26 cellular contexts compared by ENCODE assay signal in the genomic region with DNA sequence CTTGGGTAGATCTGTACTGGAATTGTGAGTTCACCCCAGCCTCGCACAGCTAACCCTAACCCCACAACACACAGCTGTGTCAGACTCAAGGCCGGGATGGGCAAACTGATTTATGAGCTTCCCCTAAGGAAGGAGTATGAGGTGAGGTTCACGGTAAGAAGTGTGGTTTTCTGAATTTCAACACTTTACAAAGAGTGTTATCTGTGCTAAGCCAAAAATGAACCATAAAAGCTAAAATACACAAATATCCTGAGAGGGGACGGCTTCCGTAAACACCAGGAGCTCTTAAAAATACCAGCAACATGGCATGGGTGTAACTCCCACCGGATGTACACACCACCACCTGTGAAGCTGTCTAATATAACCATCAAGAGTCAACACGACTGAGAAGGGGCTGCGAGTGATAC.
DNase-seq lines count a peak whose midpoint lies in the region; ATAC-seq and TF ChIP-seq lines count a peak whose summit lies in the region.
"Had no signal": no experiment of that assay in that cellular context is flagged by ENCODE, and none has a peak within 500 bp of the region (broad histone marks: within the 10 kb centered on the region; RNA-seq: fewer than 3 reads in every experiment).

No MANE protein-coding gene starts in this region.

- peak in 1 of 2 donors; percentile 28 for ATAC-seq in CD4-positive, CD25-positive, alpha-beta regulatory T cell (ENCODE audit: low read depth in 2 of 2)
- no peak for ATAC-seq in HG02610 (IDR thresholded peaks at IDR 0.05; ENCODE audit: unreplicated experiment)
- no peak for ATAC-seq in GM21786 (IDR thresholded peaks at IDR 0.05; ENCODE audit: unreplicated experiment)
- ATAC-seq: activated CD4-positive, CD25-positive, alpha-beta regulatory T cell treated with anti-CD3 and anti-CD28 coated beads, Interleukin-2, amount 50 U/mL, for 24 hours; gastroesophageal sphincter had no signal

- peaks cover 0 to 7% (median 4%) of the 10 kb centered on the region in 4 donors for H3K4me1 Mint-ChIP-seq in CD4-positive, CD25-positive, alpha-beta regulatory T cell
- peaks cover 6% of the 10 kb centered on the region for H3K4me1 Mint-ChIP-seq in neural progenitor cell
- H3K4me1 Mint-ChIP-seq: neural crest cell had no signal

- H3K27me3 Mint-ChIP-seq in CD4-positive, CD25-positive, alpha-beta regulatory T cell = peaks cover 14% of the 10 kb centered on the region
- no peaks in the 10 kb centered on the region for H3K27me3 Mint-ChIP-seq in neural progenitor cell (ENCODE audit: insufficient read depth, low read depth)

- H3K27me3 ChIP-seq in CD4-positive, CD25-positive, alpha-beta regulatory T cell (ENCODE audit: control insufficient read depth, insufficient read depth, low read length) = no peaks in the 10 kb centered on the region
- H3K27me3 ChIP-seq in DOHH2 (ENCODE audit: control insufficient read depth, low read length) = peaks cover 20% of the 10 kb centered on the region
- no peaks in the 10 kb centered on the region for H3K27me3 ChIP-seq in neural progenitor cell
- H3K27me3 ChIP-seq: gastroesophageal sphincter, sigmoid colon, tibial nerve had no signal

- H3K9me3 ChIP-seq in CD4-positive, CD25-positive, alpha-beta regulatory T cell (ENCODE audit: control insufficient read depth in 2 of 2, low read length in 2 of 2) = no peaks in the 10 kb centered on the region
- no peaks in the 10 kb centered on the region for H3K9me3 ChIP-seq in DOHH2 (ENCODE audit: control insufficient read depth, insufficient read depth, low read length)
- H3K9me3 ChIP-seq in OCI-LY7 (ENCODE audit: low read length) = peaks cover 11% of the 10 kb centered on the region; the same call in 1 of the 2 replicates
- H3K9me3 ChIP-seq in neural progenitor cell (ENCODE audit: low read depth) = no peaks in the 10 kb centered on the region
- H3K9me3 ChIP-seq: gastroesophageal sphincter, sigmoid colon, tibial nerve had no signal

- peak overlapping the region; percentile 54 for H3K4me2 ChIP-seq in DOHH2 (ENCODE audit: low read length)
- H3K4me2 ChIP-seq in OCI-LY7 (ENCODE audit: low read length) = peak overlapping the region; percentile 56
- H3K4me2 ChIP-seq in neural progenitor cell = no peak overlapping the region
- H3K4me2 ChIP-seq: PC-9 had no signal

- H3F3A ChIP-seq in DOHH2 (ENCODE audit: control insufficient read depth, insufficient read depth) (no peaks in the 10 kb centered on the region), neural progenitor cell (ENCODE audit: low read depth) (no peaks in the 10 kb centered on the region)

- H3K27ac ChIP-seq in CD4-positive, CD25-positive, alpha-beta regulatory T cell (ENCODE audit: insufficient read depth, low read length, poor library complexity, severe bottlenecking) = no peak overlapping the region
- H3K27ac ChIP-seq in DOHH2 (ENCODE audit: low read depth, low read length) (no peak overlapping the region), OCI-LY7 (ENCODE audit: low read depth, low read length, poor library complexity, severe bottlenecking) (peak overlapping the region; percentile 88), neural progenitor cell (no peak overlapping the region)
- H3K27ac ChIP-seq: C4-2B, coronary artery, gastroesophageal sphincter, PC-9, sigmoid colon, tibial nerve had no signal

- intact Hi-C loops in OCI-LY7 (cut with micrococcal nuclease; ENCODE audit: unreplicated experiment) = loop anchor here (5.0 kb wide), 1 partner anchor 285 kb away; no protein-coding TSS in a partner anchor

- no peak overlapping the region for H3K4me3 ChIP-seq in CD4-positive, CD25-positive, alpha-beta regulatory T cell (ENCODE audit: low read depth, low read length)
- H3K4me3 ChIP-seq in DOHH2 (ENCODE audit: low read length) = peak overlapping the region; percentile 4; the same call in 1 of the 2 replicates
- H3K4me3 ChIP-seq in OCI-LY7 (ENCODE audit: low read depth, low read length, poor library complexity, severe bottlenecking) = peak overlapping the region; percentile 11
- H3K4me3 ChIP-seq in neural progenitor cell = no peak overlapping the region
- H3K4me3 ChIP-seq: coronary artery, gastroesophageal sphincter, PC-9, sigmoid colon, tibial nerve had no signal

- TF ChIP-seq CTCF in DOHH2 (IDR thresholded peaks at IDR 0.05; ENCODE audit: low read depth, low read length, poor library complexity, severe bottlenecking) = no peak
- no peak for TF ChIP-seq CTCF in OCI-LY7 (conservative IDR thresholded peaks at IDR 0.05; ENCODE audit: low read length)
- no peak for TF ChIP-seq CTCF in neural progenitor cell (IDR thresholded peaks at IDR 0.05)

- no peaks in the 10 kb centered on the region for H3K36me3 Mint-ChIP-seq in CD4-positive, CD25-positive, alpha-beta regulatory T cell
- H3K36me3 Mint-ChIP-seq in neural progenitor cell = peaks cover 13% of the 10 kb centered on the region

- H3K4me3 Mint-ChIP-seq in CD4-positive, CD25-positive, alpha-beta regulatory T cell = no peak overlapping the region
- H3K4me3 Mint-ChIP-seq in neural progenitor cell = no peak overlapping the region
- H3K4me3 Mint-ChIP-seq: neural crest cell had no signal

- peak overlapping the region; percentile 92 for H2AFZ ChIP-seq in OCI-LY7 (ENCODE audit: low read length)
- no peak overlapping the region for H2AFZ ChIP-seq in neural progenitor cell (replicated peaks)
- H2AFZ ChIP-seq: PC-9 had no signal

- H3K36me3 ChIP-seq in CD4-positive, CD25-positive, alpha-beta regulatory T cell (ENCODE audit: control insufficient read depth, insufficient read depth, low read length) = no peaks in the 10 kb centered on the region
- H3K36me3 ChIP-seq in DOHH2 (ENCODE audit: control insufficient read depth, low read length) (no peaks in the 10 kb centered on the region), OCI-LY7 (ENCODE audit: insufficient read depth, low read length) (no peaks in the 10 kb centered on the region), neural progenitor cell (no peaks in the 10 kb centered on the region)

- H4K20me1 ChIP-seq in DOHH2 (ENCODE audit: control insufficient read depth, insufficient read depth, low read depth, low read length) = no peaks in the 10 kb centered on the region
- no peaks in the 10 kb centered on the region for H4K20me1 ChIP-seq in OCI-LY7 (ENCODE audit: insufficient read depth, low read length)
- H4K20me1 ChIP-seq in neural progenitor cell (ENCODE audit: low read depth) = no peaks in the 10 kb centered on the region

- CTCF ChIA-PET in OCI-LY7 (lab: Charles Lee; ENCODE audit: unreplicated experiment) = interaction anchor here (0.8 to 0.9 kb wide), 2 partner anchors 17 to 34 kb away, joined by 3 to 5 read pairs; no protein-coding TSS in a partner anchor

- DNase-seq in CD4-positive, CD25-positive, alpha-beta regulatory T cell = peak in 1 of 3 donors; percentile 46
- DNase-seq in OCI-LY7 (ENCODE audit: low spot score) (peak; percentile 58), islet precursor cell (peak; percentile 30), NCI-H2171 treated with DMSO at 0.1 percent for 48 hours (lab: John Stamatoyannopoulos, UW) (no peak), neural progenitor cell (ENCODE audit: low spot score) (no peak)
- DNase-seq: activated CD8-positive, alpha-beta memory T cell treated with anti-CD3 and anti-CD28 coated beads for 24 hours; activated naive CD4-positive, alpha-beta T cell treated with anti-CD3 and anti-CD28 coated beads, Interleukin-2, amount 50 U/mL, for 16 hours; activated T-cell treated with anti-CD3 and anti-CD28 coated beads, Interleukin-2, amount 50 U/mL, for 1 hour; anterior cingulate cortex; hippocampal formation; midbrain; NCI-H1694; NCI-H774; PC-9; Right ventricle myocardium superior; sigmoid colon; stimulated activated CD4-positive, alpha-beta T cell treated with anti-CD3 and anti-CD28 coated beads, Interleukin-15, amount 100 ng/mL, for 24 hours had no signal

- H3K9ac ChIP-seq in neural progenitor cell = no peak overlapping the region

- BruUV-seq in OCI-LY7 (replicated peaks; lab: Mats Ljungman, UMichigan) = no TSS peak

- no peaks in the 10 kb centered on the region for H3K4me1 ChIP-seq in CD4-positive, CD25-positive, alpha-beta regulatory T cell (ENCODE audit: control insufficient read depth, insufficient read depth, low read length, poor library complexity, severe bottlenecking)
- H3K4me1 ChIP-seq in DOHH2 (ENCODE audit: control insufficient read depth, low read length) = peaks cover 55% of the 10 kb centered on the region
- H3K4me1 ChIP-seq in OCI-LY7 (ENCODE audit: insufficient read depth, low read length, poor library complexity, severe bottlenecking) = peaks cover 65% of the 10 kb centered on the region
- no peaks in the 10 kb centered on the region for H3K4me1 ChIP-seq in neural progenitor cell
- H3K4me1 ChIP-seq: gastroesophageal sphincter, sigmoid colon, tibial nerve had no signal

- H3K9me2 ChIP-seq in DOHH2 (replicated peaks; ENCODE audit: control insufficient read depth, low read length) = no peaks in the 10 kb centered on the region
- no peaks in the 10 kb centered on the region for H3K9me2 ChIP-seq in OCI-LY7 (ENCODE audit: insufficient read depth, low read length)

- no peaks in the 10 kb centered on the region for H3K9me3 Mint-ChIP-seq in CD4-positive, CD25-positive, alpha-beta regulatory T cell
- H3K9me3 Mint-ChIP-seq in neural progenitor cell = no peaks in the 10 kb centered on the region
- H3K9me3 Mint-ChIP-seq: neural crest cell had no signal

- H3K79me2 ChIP-seq in DOHH2 (ENCODE audit: control insufficient read depth, low read length) (no peaks in the 10 kb centered on the region), OCI-LY7 (ENCODE audit: insufficient read depth, low read depth, low read length) (no peaks in the 10 kb centered on the region), neural progenitor cell (ENCODE audit: low read depth) (no peaks in the 10 kb centered on the region)

- peak overlapping the region in 2 of 3 donors; percentile 53 to 71 for H3K27ac Mint-ChIP-seq in CD4-positive, CD25-positive, alpha-beta regulatory T cell
- no peak overlapping the region for H3K27ac Mint-ChIP-seq in neural progenitor cell

- POLR2A ChIA-PET in OCI-LY7 (lab: Charles Lee) = interaction anchor here (0.6 to 2.3 kb wide), 7 partner anchors 9 to 171 kb away, joined by 3 to 9 read pairs (median 4); no protein-coding TSS in a partner anchor

Comparison
In these comparisons a context has a peak if more than half of its experiments do, and no peak if none do; other contexts are left out.
1. DNase-seq: peak in OCI-LY7 (single experiment) and islet precursor cell (single experiment); none in NCI-H2171 treated with DMSO at 0.1 percent for 48 hours (single experiment) and neural progenitor cell (single experiment).
2. H3K4me3 ChIP-seq: peak in DOHH2 (single experiment) and OCI-LY7 (single experiment); none in CD4-positive, CD25-positive, alpha-beta regulatory T cell (single experiment) and neural progenitor cell (single experiment).